ENCODE assay signal across 8 cellular contexts in genomic region chr6:44257753-44258324, GRCh38. TPM values are rescaled to one million over a fixed set of nuclear protein-coding genes. Genes with fewer than 3 reads are reported as not detected.
DNase-seq lines count a peak whose midpoint lies in the region; TF ChIP-seq lines count a peak whose summit lies in the region.

No MANE protein-coding gene starts in this region.

- peaks cover 22% of the 10 kb centered on the region for H3K36me3 ChIP-seq in BJ (ENCODE audit: control insufficient read depth, insufficient read depth, low read length)
- H3K36me3 ChIP-seq in colonic mucosa: peaks cover 17% of the 10 kb centered on the region
- peaks cover 39% of the 10 kb centered on the region for H3K36me3 ChIP-seq in osteoblast (ENCODE audit: insufficient read depth, low read length)

- no peak for DNase-seq in BJ (ENCODE audit: low read depth)
- peak; percentile 72 for DNase-seq in GM20000 (ENCODE audit: low spot score)
- no peak for DNase-seq in Jurkat, Clone E6-1 (ENCODE audit: low read depth, low spot score)
- no peak for DNase-seq in colonic mucosa
- DNase-seq in osteoblast (ENCODE audit: insufficient read length, low spot score, missing footprints): peak; percentile 71
- no peak for DNase-seq in head of caudate nucleus
- DNase-seq in A172 (ENCODE audit: low spot score): no peak
- DNase-seq in NCI-H1048 (lab: John Stamatoyannopoulos, UW): no peak

- H3K79me2 ChIP-seq in osteoblast (ENCODE audit: insufficient read depth, low read length): peaks cover 46% of the 10 kb centered on the region

- H3K9ac ChIP-seq in colonic mucosa (ENCODE audit: low read depth in 2 of 2, low read length in 2 of 2): peak overlapping the region; percentile 70 to 88

- POLR2A ChIA-PET in BJ (lab: Charles Lee): interaction anchor here (2.3 kb wide), 1 partner anchor 11 kb away, joined by 18 read pairs; the partner anchor contains the start of gene HSP90AB1

- intact Hi-C loops in colonic mucosa (cut with DNase I): no loop called here
- intact Hi-C loops in head of caudate nucleus (cut with DNase I): no loop called here

- H3K4me1 ChIP-seq in colonic mucosa: peaks cover 15% of the 10 kb centered on the region
- peaks cover 17% of the 10 kb centered on the region for H3K4me1 ChIP-seq in osteoblast (ENCODE audit: insufficient read depth, low read length)

- H3K27ac ChIP-seq in colonic mucosa: peak overlapping the region; percentile 87
- peak overlapping the region; percentile 61 for H3K27ac ChIP-seq in osteoblast (ENCODE audit: low read depth, low read length)

- H3K4me2 ChIP-seq in osteoblast (ENCODE audit: insufficient read depth, low read length): peak overlapping the region; percentile 82

- no peaks in the 10 kb centered on the region for H3K27me3 ChIP-seq in BJ (ENCODE audit: control insufficient read depth, insufficient read depth, low read length)
- H3K27me3 ChIP-seq in colonic mucosa: no peaks in the 10 kb centered on the region
- no peaks in the 10 kb centered on the region for H3K27me3 ChIP-seq in osteoblast (ENCODE audit: insufficient read depth, low read length)

- CTCF ChIA-PET in BJ (lab: Yijun Ruan, JAX): interaction anchor here (1.2 to 2.9 kb wide), 6 partner anchors 10 to 110 kb away, joined by 3 to 27 read pairs (median 8); partner anchors contain the start of gene HSP90AB1

- H4K20me1 ChIP-seq in osteoblast (ENCODE audit: insufficient read depth, low read length): peaks cover 39% of the 10 kb centered on the region

- H3K9me3 ChIP-seq in colonic mucosa (no peaks in the 10 kb centered on the region), osteoblast (ENCODE audit: low read depth, low read length) (no peaks in the 10 kb centered on the region)

- no peak for TF ChIP-seq CTCF in BJ (IDR thresholded peaks at IDR 0.05; ENCODE audit: insufficient read depth, low read depth, low read length)
- no peak for TF ChIP-seq CTCF in GM20000 (IDR thresholded peaks at IDR 0.05; ENCODE audit: extremely low read depth, missing control alignments)
- no peak for TF ChIP-seq CTCF in colonic mucosa (IDR thresholded peaks at IDR 0.05)
- no peak for TF ChIP-seq CTCF in osteoblast (IDR thresholded peaks at IDR 0.05; ENCODE audit: extremely low read depth, low read depth, low read length)

- peak overlapping the region; percentile 86 for H2AFZ ChIP-seq in osteoblast (ENCODE audit: low read length)

- H3K4me3 ChIP-seq in BJ (ENCODE audit: low read depth, low read length): peak overlapping the region; percentile 81
- peak overlapping the region; percentile 80 for H3K4me3 ChIP-seq in Jurkat, Clone E6-1 (ENCODE audit: low read length)
- peak overlapping the region; percentile 78 for H3K4me3 ChIP-seq in colonic mucosa
- H3K4me3 ChIP-seq in osteoblast (ENCODE audit: insufficient read depth, low read length): peak overlapping the region; percentile 97

RNA-seq across cellular contexts. Expression of gene SLC35B2, which starts 0.5 kb away (rescaled TPM):
- polyA plus RNA-seq in BJ (2011; rRNA removed): 104 and 145 TPM in 2 replicates
- polyA minus RNA-seq in BJ (2011; rRNA and poly(A)+ RNA removed): 36.7 and 58.8 TPM in 2 replicates
- 48.0 TPM for polyA plus RNA-seq in Jurkat, Clone E6-1 (2012; ENCODE audit: insufficient read depth, insufficient read length)
- total RNA-seq in colonic mucosa (10 to 100 TPM; 42.7 to 52.2 TPM), osteoblast (86.0 and 94.1 TPM in 2 replicates)
- 112 and 137 TPM in 2 replicates for total RNA-seq in A172 (2014; rRNA removed; shearing (Covaris generic))

RNA-seq across cellular contexts. Expression of gene NFKBIE, which starts 7.5 kb away (rescaled TPM):
- polyA plus RNA-seq in BJ (2011; rRNA removed): 6.2 and 8.0 TPM in 2 replicates
- polyA minus RNA-seq in BJ (2011; rRNA and poly(A)+ RNA removed): 2.7 and 4.6 TPM in 2 replicates
- polyA plus RNA-seq in Jurkat, Clone E6-1 (2012; ENCODE audit: insufficient read depth, insufficient read length): 14.1 TPM
- 10 to 100 TPM; 11.9 to 18.8 TPM for total RNA-seq in colonic mucosa
- total RNA-seq in osteoblast: 3.2 and 4.7 TPM in 2 replicates
- 22.4 and 33.4 TPM in 2 replicates for total RNA-seq in A172 (2014; rRNA removed; shearing (Covaris generic))

RNA-seq across cellular contexts. Expression of gene HSP90AB1, which starts 10.9 kb away (rescaled TPM):
- 578 and 615 TPM in 2 replicates for polyA plus RNA-seq in BJ (2011; rRNA removed)
- 293 and 453 TPM in 2 replicates for polyA minus RNA-seq in BJ (2011; rRNA and poly(A)+ RNA removed)
- 1,225 TPM for polyA plus RNA-seq in Jurkat, Clone E6-1 (2012; ENCODE audit: insufficient read depth, insufficient read length)
- total RNA-seq in colonic mucosa (1,000 to 10,000 TPM in 1 of 2 donors, 100 to 1,000 TPM in 1; 409 to 1,163 TPM), osteoblast (676 and 702 TPM in 2 replicates)
- 2,477 and 2,544 TPM in 2 replicates for total RNA-seq in A172 (2014; rRNA removed; shearing (Covaris generic))

RNA-seq across cellular contexts. Expression of gene TMEM151B, which starts 12.4 kb away (rescaled TPM):
- not detected in 2 replicates for polyA plus RNA-seq in BJ (2011; rRNA removed)
- not detected in 2 replicates for polyA minus RNA-seq in BJ (2011; rRNA and poly(A)+ RNA removed)
- polyA plus RNA-seq in Jurkat, Clone E6-1 (2012; ENCODE audit: insufficient read depth, insufficient read length): 4.0 TPM
- total RNA-seq in colonic mucosa: under 1 TPM; 0.12 to 0.19 TPM
- total RNA-seq in osteoblast: not detected in 2 replicates
- 0.96 and 1.3 TPM in 2 replicates for total RNA-seq in A172 (2014; rRNA removed; shearing (Covaris generic))

RNA-seq across cellular contexts. Expression of gene SLC29A1, which starts 34.4 kb away (rescaled TPM):
- polyA plus RNA-seq in BJ (2011; rRNA removed): 25.7 and 34.1 TPM in 2 replicates
- polyA minus RNA-seq in BJ (2011; rRNA and poly(A)+ RNA removed): 18.4 and 32.0 TPM in 2 replicates
- polyA plus RNA-seq in Jurkat, Clone E6-1 (2012; ENCODE audit: insufficient read depth, insufficient read length): 130 TPM
- total RNA-seq in colonic mucosa (10 to 100 TPM; 17.0 to 19.1 TPM), osteoblast (8.0 and 10.0 TPM in 2 replicates)
- 24.7 and 26.2 TPM in 2 replicates for total RNA-seq in A172 (2014; rRNA removed; shearing (Covaris generic))

Comparison
In these comparisons a context has a peak if more than half of its experiments do, and no peak if none do; other contexts are left out.
1. DNase-seq: peak in GM20000 (single experiment) and osteoblast (single experiment); none in BJ (single experiment), Jurkat, Clone E6-1 (single experiment), colonic mucosa (single experiment), head of caudate nucleus (0 of 42), A172 (single experiment) and NCI-H1048 (single experiment).
2. Peak in every context shown above with its lines, with median percentiles within 50 percentile points of each other: H3K4me3 ChIP-seq.